Comparison of ENCODE assay signal across 28 cellular contexts in genomic region chr7:140734729-140735128, GRCh38. TPM values are rescaled to one million over a fixed set of nuclear protein-coding genes. Genes with fewer than 3 reads are reported as not detected.
DNase-seq lines count a peak whose midpoint lies in the region; ATAC-seq, FAIRE-seq and TF ChIP-seq lines count a peak whose summit lies in the region.
"Had no signal": no experiment of that assay in that cellular context is flagged by ENCODE, and none has a peak within 500 bp of the region (broad histone marks: within the 10 kb centered on the region; RNA-seq: fewer than 3 reads in every experiment).

No MANE protein-coding gene starts in this region.

- no CpG with 5 or more reads among the region's 2 CpGs for WGBS in K562 (ENCODE audit: insufficient coverage, low coverage, missing lambda C conversion rate)

- H3K9me2 ChIP-seq in Karpas-422 (replicated peaks; ENCODE audit: insufficient read depth, low read length) = no peaks in the 10 kb centered on the region

- H3K4me3 Mint-ChIP-seq in neural progenitor cell = no peak overlapping the region
- H3K4me3 Mint-ChIP-seq: CD14-positive monocyte; CD4-positive, alpha-beta T cell; CD8-positive, alpha-beta memory T cell had no signal

- no peak for TF ChIP-seq CTCF in K562 (IDR thresholded peaks at IDR 0.05 in 2 of 3, conservative IDR thresholded peaks at IDR 0.05 in 1 of 3; ENCODE audit: insufficient read depth in 2 of 3, low read depth in 1 of 3, low read length in 3 of 3)
- TF ChIP-seq CTCF in neural progenitor cell (IDR thresholded peaks at IDR 0.05) = no peak

- no peak overlapping the region for H3K27ac Mint-ChIP-seq in neural progenitor cell
- H3K27ac Mint-ChIP-seq: CD14-positive monocyte; CD4-positive, alpha-beta T cell had no signal

- ATAC-seq in K562 = no peak
- ATAC-seq: A549 had no signal

- H3K27me3 ChIP-seq in Karpas-422 (ENCODE audit: low read length) (no peaks in the 10 kb centered on the region), K562 (ENCODE audit: control insufficient read depth in 2 of 2, insufficient read depth in 2 of 2, low read length in 2 of 2) (no peaks in the 10 kb centered on the region), neural progenitor cell (no peaks in the 10 kb centered on the region)
- H3K27me3 ChIP-seq: BE2C; BLaER1 treated with 17β-estradiol and CSF1 and Interleukin-3, amounts not matched to agents 10 nM and 100 nM had no signal

- H3K27me3 Mint-ChIP-seq in neural progenitor cell (ENCODE audit: insufficient read depth, low read depth) = no peaks in the 10 kb centered on the region
- H3K27me3 Mint-ChIP-seq: CD4-positive, alpha-beta T cell; CD8-positive, alpha-beta memory T cell had no signal

- peak; percentile 71 for FAIRE-seq in A204.1 (lab: Jason Lieb, UNC)
- no peak for FAIRE-seq in K562 (lab: Jason Lieb, UNC)
- FAIRE-seq: D721Med, GM12891, GM18507, H1 had no signal

- H3K79me2 ChIP-seq in Karpas-422 (ENCODE audit: low read length) = peaks cover 5% of the 10 kb centered on the region; the same call in 1 of the 2 replicates
- no peaks in the 10 kb centered on the region for H3K79me2 ChIP-seq in K562 (ENCODE audit: control insufficient read depth, insufficient read depth, low read length)
- H3K79me2 ChIP-seq in neural progenitor cell (ENCODE audit: low read depth) = no peaks in the 10 kb centered on the region

- peaks cover 5% of the 10 kb centered on the region for H3F3A ChIP-seq in neural progenitor cell (ENCODE audit: low read depth)

- no TSS peak for BruUV-seq in K562 (replicated peaks; lab: Mats Ljungman, UMichigan)

- in situ Hi-C loops in K562 (cut with MboI) = no loop called here

- H3K36me3 Mint-ChIP-seq in neural progenitor cell = peaks cover 18% of the 10 kb centered on the region

- no peak for DNase-seq in Karpas-422
- DNase-seq in K562 (ENCODE audit: extremely low read depth in 1 of 4, low spot score in 3 of 4) = no peak
- DNase-seq in neural progenitor cell (ENCODE audit: low spot score) = no peak
- DNase-seq in NCI-H2171 treated with DMSO at 0.1 percent for 48 hours (lab: John Stamatoyannopoulos, UW) = no peak
- DNase-seq in medulla oblongata (ENCODE audit: extremely low spot score) = no peak
- DNase-seq in dedifferentiated amniotic fluid mesenchymal stem cell (ENCODE audit: extremely low spot score) = no peak
- no peak for DNase-seq in ureter (ENCODE audit: low spot score)
- DNase-seq: ACHN; AML-193; BE2C; CD4-positive, alpha-beta T cell; CD8-positive, alpha-beta memory T cell; DMS 273 treated with DMSO at 0.1 percent for 48 hours; DMS79; EL; GF-D8; GM23248; H7; HCEC 1CT had no signal

- H3K27ac ChIP-seq in Karpas-422 (ENCODE audit: low read length) = peak overlapping the region; percentile 59
- H3K27ac ChIP-seq in K562 (ENCODE audit: extremely low read depth, low read depth, low read length) = no peak overlapping the region
- peak overlapping the region; percentile 14 for H3K27ac ChIP-seq in neural progenitor cell
- H3K27ac ChIP-seq: 22Rv1; A549; BLaER1 treated with 17β-estradiol and CSF1 and Interleukin-3, amounts not matched to agents 10 nM and 100 nM; GM23248 had no signal

- H2AFZ ChIP-seq in Karpas-422 (ENCODE audit: low read length) (no peak overlapping the region), K562 (ENCODE audit: low read depth, low read length) (no peak overlapping the region), neural progenitor cell (replicated peaks) (no peak overlapping the region)
- H2AFZ ChIP-seq: GM23248 had no signal

- POLR2A ChIA-PET in K562 (lab: Yijun Ruan, JAX) = interaction anchor here (0.6 kb wide), 1 partner anchor 801 kb away, joined by 3 read pairs; no protein-coding TSS in a partner anchor

- H4K20me1 ChIP-seq in Karpas-422 (ENCODE audit: insufficient read depth, low read depth, low read length) (no peaks in the 10 kb centered on the region), K562 (replicated peaks; ENCODE audit: control insufficient read depth, insufficient read depth, low read length) (no peaks in the 10 kb centered on the region), neural progenitor cell (ENCODE audit: low read depth) (no peaks in the 10 kb centered on the region)
- H4K20me1 ChIP-seq: BLaER1 treated with 17β-estradiol and CSF1 and Interleukin-3, amounts not matched to agents 10 nM and 100 nM had no signal

- H3K4me2 ChIP-seq in Karpas-422 (ENCODE audit: low read depth, low read length, poor library complexity, severe bottlenecking) (peak overlapping the region; percentile 39), K562 (ENCODE audit: insufficient read depth, low read length) (no peak overlapping the region), neural progenitor cell (no peak overlapping the region)
- H3K4me2 ChIP-seq: A549; BLaER1 treated with 17β-estradiol and CSF1 and Interleukin-3, amounts not matched to agents 10 nM and 100 nM had no signal

- H3K4me1 ChIP-seq in Karpas-422 (ENCODE audit: low read length) (peaks cover 26% of the 10 kb centered on the region), K562 (replicated peaks in 1 of 2; ENCODE audit: control insufficient read depth in 2 of 2, insufficient read depth in 2 of 2, low read length in 2 of 2) (no peaks in the 10 kb centered on the region), neural progenitor cell (peaks cover 8% of the 10 kb centered on the region)
- H3K4me1 ChIP-seq: A549; BE2C; BLaER1 treated with 17β-estradiol and CSF1 and Interleukin-3, amounts not matched to agents 10 nM and 100 nM had no signal

- H3K4me3 ChIP-seq in Karpas-422 (ENCODE audit: low read length) = no peak overlapping the region
- H3K4me3 ChIP-seq in K562 = no peak overlapping the region
- no peak overlapping the region for H3K4me3 ChIP-seq in neural progenitor cell
- H3K4me3 ChIP-seq: A549; BLaER1 treated with 17β-estradiol and CSF1 and Interleukin-3, amounts not matched to agents 10 nM and 100 nM; GM23248 had no signal

- no peak overlapping the region for H3K9ac ChIP-seq in Karpas-422 (ENCODE audit: low read length)
- H3K9ac ChIP-seq in K562 (ENCODE audit: insufficient read depth in 1 of 2, low read depth in 2 of 2, low read length in 2 of 2) = no peak overlapping the region
- H3K9ac ChIP-seq in neural progenitor cell = no peak overlapping the region
- H3K9ac ChIP-seq: BLaER1 treated with 17β-estradiol and CSF1 and Interleukin-3, amounts not matched to agents 10 nM and 100 nM; GM23248 had no signal

- no peaks in the 10 kb centered on the region for H3K9me1 ChIP-seq in K562 (ENCODE audit: control insufficient read depth, insufficient read depth, low read length)

- no peak for TF ChIP-seq EP300 in K562 (IDR thresholded peaks at IDR 0.05; ENCODE audit: low read length)

- H3K36me3 ChIP-seq in Karpas-422 (ENCODE audit: insufficient read depth, low read length) = peaks cover 13% of the 10 kb centered on the region; the same call in 1 of the 2 replicates
- H3K36me3 ChIP-seq in K562 (ENCODE audit: control insufficient read depth, insufficient read depth, low read length) = peaks cover 24% of the 10 kb centered on the region; the same call in 2 of the 3 replicates
- H3K36me3 ChIP-seq in neural progenitor cell = no peaks in the 10 kb centered on the region

- no peaks in the 10 kb centered on the region for H3K9me3 Mint-ChIP-seq in neural progenitor cell
- H3K9me3 Mint-ChIP-seq: CD14-positive monocyte; CD4-positive, alpha-beta T cell; CD8-positive, alpha-beta memory T cell had no signal

- intact Hi-C loops in K562 (cut with micrococcal nuclease) = no loop called here

- no peak for TF ChIP-seq RAD21 in K562 (CRISPR knock-in tag; conservative IDR thresholded peaks at IDR 0.05 in 1 of 2, IDR thresholded peaks at IDR 0.05 in 1 of 2)

- TF ChIP-seq POLR2A in K562 (conservative IDR thresholded peaks at IDR 0.05) = no peak

- H3K9me3 ChIP-seq in Karpas-422 (ENCODE audit: low read length) (no peaks in the 10 kb centered on the region), K562 (replicated peaks; ENCODE audit: control insufficient read depth, insufficient read depth, low read depth, low read length) (no peaks in the 10 kb centered on the region), neural progenitor cell (ENCODE audit: low read depth) (no peaks in the 10 kb centered on the region)
- H3K9me3 ChIP-seq: A549; BE2C; BLaER1 treated with 17β-estradiol and CSF1 and Interleukin-3, amounts not matched to agents 10 nM and 100 nM had no signal

- CTCF ChIA-PET in K562 (lab: Yijun Ruan, JAX; ENCODE audit: low intra/inter-chr PET ratio) = no interaction called here

- H3K4me1 Mint-ChIP-seq in neural progenitor cell = no peaks in the 10 kb centered on the region
- H3K4me1 Mint-ChIP-seq: CD14-positive monocyte; CD8-positive, alpha-beta memory T cell had no signal

TF ChIP-seq in K562, 482 proteins besides CTCF, POLR2A, EP300 and RAD21 (continues in another document):
- TF ChIP-seq EGR1 (conservative IDR thresholded peaks at IDR 0.05) (no peak), KDM1A (IDR thresholded peaks at IDR 0.05) (no peak), ZNF589 (CRISPR knock-in tag; IDR thresholded peaks at IDR 0.05; ENCODE audit: low read depth) (no peak), PHF21A (IDR thresholded peaks at IDR 0.05; ENCODE audit: borderline replicate concordance, low read depth) (no peak)

RNA-seq across cellular contexts. Expression of gene NDUFB2, which starts 38.2 kb away (rescaled TPM):
- 297 and 328 TPM in 2 replicates for total RNA-seq in Karpas-422 (2014; rRNA removed; shearing (Covaris generic); ENCODE audit: low replicate concordance)
- 79.2 and 130 TPM in 2 replicates for total RNA-seq in K562 (2011; cell fraction: chromatin; rRNA removed; ENCODE audit: low replicate concordance)
- 76.4 and 80.7 TPM in 2 replicates for total RNA-seq in K562 (2011; cell fraction: nucleolus; rRNA removed)
- total RNA-seq in K562 (2011; cell fraction: nucleoplasm; rRNA removed) = 109 and 165 TPM in 2 replicates
- 303 and 359 TPM in 2 replicates for total RNA-seq in K562 (2014; rRNA removed)
- total RNA-seq in K562 (2014; rRNA removed; fragmentation: Illumina TruSeq; extraction: Trizol) = 320 and 326 TPM in 2 replicates
- total RNA-seq in K562 (2015; rRNA removed; fragmentation: Illumina TruSeq; extraction: Trizol) = 273 and 287 TPM in 2 replicates
- 304 and 329 TPM in 2 replicates for total RNA-seq in K562 (2021)
- 540 and 563 TPM in 2 replicates for polyA plus RNA-seq in K562 (2011; rRNA removed)
- 1,462 and 1,579 TPM in 2 replicates for polyA plus RNA-seq in K562 (2011; cell fraction: cytosol; rRNA removed)
- 200 and 270 TPM in 2 replicates for polyA plus RNA-seq in K562 (2011; cell fraction: nucleus; rRNA removed)
- 195 and 484 TPM in 2 replicates for polyA plus RNA-seq in K562 (2012)
- 220 and 292 TPM in 2 replicates for polyA plus RNA-seq in K562 (2014; fragmentation: Illumina TruSeq; extraction: Trizol)
- polyA plus RNA-seq in K562 (2014; fragmentation: Nextera tagmentation; extraction: Ambion mirVana) = 1,000 to 10,000 TPM; 1,937 to 2,075 TPM
- polyA plus RNA-seq in K562 (2014; rRNA removed) = 465 and 510 TPM in 2 replicates
- polyA minus RNA-seq in K562 (2011; rRNA and poly(A)+ RNA removed) = 64.1 and 78.0 TPM in 2 replicates
- polyA minus RNA-seq in K562 (2011; cell fraction: cytosol; rRNA and poly(A)+ RNA removed) = 36.6 and 38.4 TPM in 2 replicates
- polyA minus RNA-seq in K562 (2011; cell fraction: nucleus; rRNA and poly(A)+ RNA removed) = 20.3 and 43.4 TPM in 2 replicates
- 241 and 310 TPM in 2 replicates for total RNA-seq in neural progenitor cell (ENCODE audit: low replicate concordance)
- total RNA-seq in ureter = 180 TPM
